In genomic region chr6:161010418-161010817, GRCh38 we compare ENCODE assay signal across 1 cellular context.
TF ChIP-seq lines count a peak whose summit lies in the region.

No MANE protein-coding gene starts in this region.

TF ChIP-seq in HepG2, 621 proteins besides CTCF, POLR2A, EP300 and RAD21 (continued from another document):
- TF ChIP-seq NBN (conservative IDR thresholded peaks at IDR 0.05) (no peak), CEBPB (IDR thresholded peaks at IDR 0.05; ENCODE audit: borderline replicate concordance, low read depth, low read length) (peak; percentile 61; the same call in 1 of the 2 replicates), ATAD3A (CRISPR knock-in tag; IDR thresholded peaks at IDR 0.05) (no peak), MAZ (IDR thresholded peaks at IDR 0.05; ENCODE audit: borderline replicate concordance, low read depth, low read length) (no peak), MAZ (CRISPR knock-in tag; IDR thresholded peaks at IDR 0.05; ENCODE audit: low read depth) (no peak), ARID3A (IDR thresholded peaks at IDR 0.05; ENCODE audit: low read depth, low read length) (0 out of 2 replicates have a peak, but pooled peaks have one; percentile 32), MAFG (CRISPR knock-in tag; IDR thresholded peaks at IDR 0.05) (no peak), THAP11 (CRISPR knock-in tag; IDR thresholded peaks at IDR 0.05) (no peak), PHF8 (CRISPR knock-in tag; IDR thresholded peaks at IDR 0.05) (no peak), MTA1 (CRISPR knock-in tag; IDR thresholded peaks at IDR 0.05; ENCODE audit: borderline replicate concordance) (no peak), ZNF124 (CRISPR knock-in tag; IDR thresholded peaks at IDR 0.05) (no peak), MAFF (IDR thresholded peaks at IDR 0.05; ENCODE audit: low read depth, low read length) (no peak), ZXDC (CRISPR knock-in tag; IDR thresholded peaks at IDR 0.05) (no peak), ZSCAN22 (CRISPR knock-in tag; IDR thresholded peaks at IDR 0.05) (no peak), ZNF788 (CRISPR knock-in tag; IDR thresholded peaks at IDR 0.05; ENCODE audit: borderline replicate concordance) (no peak), KLF16 (CRISPR knock-in tag; IDR thresholded peaks at IDR 0.05) (no peak), MXD4 (CRISPR knock-in tag; IDR thresholded peaks at IDR 0.05) (no peak)
